ENCODE assay signal across 1 cellular context in genomic region chr11:117930208-117930570, GRCh38.
TF ChIP-seq lines count a peak whose summit lies in the region.

No MANE protein-coding gene starts in this region.

TF ChIP-seq in HepG2, 621 proteins besides CTCF, POLR2A, EP300 and RAD21:
- TF ChIP-seq MAZ (IDR thresholded peaks at IDR 0.05; ENCODE audit: borderline replicate concordance, low read depth, low read length), result no peak
- no peak for TF ChIP-seq MAZ (CRISPR knock-in tag; IDR thresholded peaks at IDR 0.05; ENCODE audit: low read depth)
- no peak for TF ChIP-seq EED (CRISPR knock-in tag; IDR thresholded peaks at IDR 0.05)
- no peak for TF ChIP-seq ZNF318 (CRISPR knock-in tag; IDR thresholded peaks at IDR 0.05)
- TF ChIP-seq, protein P1, sequence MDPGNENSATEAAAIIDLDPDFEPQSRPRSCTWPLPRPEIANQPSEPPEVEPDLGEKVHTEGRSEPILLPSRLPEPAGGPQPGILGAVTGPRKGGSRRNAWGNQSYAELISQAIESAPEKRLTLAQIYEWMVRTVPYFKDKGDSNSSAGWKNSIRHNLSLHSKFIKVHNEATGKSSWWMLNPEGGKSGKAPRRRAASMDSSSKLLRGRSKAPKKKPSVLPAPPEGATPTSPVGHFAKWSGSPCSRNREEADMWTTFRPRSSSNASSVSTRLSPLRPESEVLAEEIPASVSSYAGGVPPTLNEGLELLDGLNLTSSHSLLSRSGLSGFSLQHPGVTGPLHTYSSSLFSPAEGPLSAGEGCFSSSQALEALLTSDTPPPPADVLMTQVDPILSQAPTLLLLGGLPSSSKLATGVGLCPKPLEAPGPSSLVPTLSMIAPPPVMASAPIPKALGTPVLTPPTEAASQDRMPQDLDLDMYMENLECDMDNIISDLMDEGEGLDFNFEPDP (CRISPR knock-in tag; conservative IDR thresholded peaks at IDR 0.05), result no peak
- TF ChIP-seq ZNF326 (CRISPR knock-in tag; IDR thresholded peaks at IDR 0.05; ENCODE audit: borderline replicate concordance), result no peak
- TF ChIP-seq ZNF343 (CRISPR knock-in tag; IDR thresholded peaks at IDR 0.05), result no peak
- no peak for TF ChIP-seq RFX1 (IDR thresholded peaks at IDR 0.05)
